In the genomic region with DNA sequence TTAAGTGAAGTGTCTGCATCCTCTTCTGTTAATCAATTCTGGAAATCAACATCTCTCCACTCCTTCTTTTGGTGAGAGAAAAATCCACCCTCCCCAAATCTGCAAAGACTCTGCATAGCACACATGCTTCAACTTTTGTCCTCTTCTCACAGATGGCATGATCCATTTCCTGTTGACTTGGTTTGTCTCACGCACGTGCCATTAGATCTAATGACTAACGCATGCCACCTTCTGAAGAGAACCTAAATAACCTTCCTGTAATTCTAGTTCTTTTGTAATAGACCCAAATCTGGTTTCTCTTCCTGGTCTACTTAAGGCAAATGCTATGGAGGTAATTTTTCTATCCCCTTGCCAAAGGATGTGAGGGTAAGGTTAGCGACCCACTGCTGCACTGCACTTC, we compare ENCODE assay signal across 8 cellular contexts. TPM values are rescaled to one million over a fixed set of nuclear protein-coding genes. Genes with fewer than 3 reads are reported as not detected.
DNase-seq lines count a peak whose midpoint lies in the region; ATAC-seq and TF ChIP-seq lines count a peak whose summit lies in the region.

No MANE protein-coding gene starts in this region.

- peak; percentile 83 for ATAC-seq in GM18505 (IDR thresholded peaks at IDR 0.05; ENCODE audit: unreplicated experiment)
- ATAC-seq in HG02642 (IDR thresholded peaks at IDR 0.05; ENCODE audit: poor library complexity, unreplicated experiment): peak; percentile 72
- ATAC-seq in HG02973 (IDR thresholded peaks at IDR 0.05; ENCODE audit: unreplicated experiment): no peak

- DNase-seq in fibroblast of mammary gland (ENCODE audit: low read depth) (peak; percentile 54), LoVo (ENCODE audit: low spot score) (no peak), HT-29 (ENCODE audit: low spot score) (no peak), HK-2 (ENCODE audit: unreplicated experiment) (no peak)

- TF ChIP-seq POLR2A in GM18505 (IDR thresholded peaks at IDR 0.05; ENCODE audit: borderline replicate concordance, extremely low read depth, insufficient read depth, insufficient read length) (no peak), Raji (IDR thresholded peaks at IDR 0.05; ENCODE audit: insufficient read depth, low read depth, low read length) (peak; percentile 48)

- no peak overlapping the region for H3K4me3 ChIP-seq in fibroblast of mammary gland (ENCODE audit: control insufficient read depth, low read depth, low read length)

- no peak for TF ChIP-seq CTCF in fibroblast of mammary gland (conservative IDR thresholded peaks at IDR 0.05; ENCODE audit: control insufficient read depth, insufficient read depth, low read depth, low read length)

RNA-seq across cellular contexts. Expression of a gene that starts 51.0 kb away (rescaled TPM):
- 5.3 and 6.8 TPM in 2 replicates for total RNA-seq in HT-29 (2014; rRNA removed; shearing (Covaris generic))

RNA-seq across cellular contexts. Expression of a gene that starts 60.0 kb away (rescaled TPM):
- total RNA-seq in HT-29 (2014; rRNA removed; shearing (Covaris generic)): not detected in 2 replicates
